Comparison of ENCODE assay signal across 12 cellular contexts in the genomic region with DNA sequence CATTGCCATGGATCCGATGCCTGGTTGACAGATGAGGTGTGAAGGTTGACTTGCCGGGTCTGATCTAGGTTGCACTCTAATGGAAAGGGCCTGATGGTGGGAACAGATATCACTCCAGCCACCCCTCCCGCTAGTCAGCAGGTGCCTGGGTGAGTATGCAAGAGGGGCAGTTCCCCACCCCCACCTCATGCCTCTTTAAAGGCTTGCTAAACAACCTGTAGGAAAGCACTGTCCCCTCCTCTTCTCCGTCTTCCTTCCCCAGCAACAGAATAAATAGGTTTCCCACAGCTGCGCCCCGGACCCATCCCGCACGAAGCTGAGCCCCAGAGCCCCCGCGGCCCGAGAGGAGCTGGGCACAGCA. TPM values are rescaled to one million over a fixed set of nuclear protein-coding genes. Genes with fewer than 3 reads are reported as not detected.
A peak's percentile ranks its signal among the peaks of the same experiment; 100 is the strongest.
DNase-seq lines count a peak whose midpoint lies in the region; ATAC-seq and TF ChIP-seq lines count a peak whose summit lies in the region.
"Had no signal": no experiment of that assay in that cellular context is flagged by ENCODE, and none has a peak within 500 bp of the region (broad histone marks: within the 10 kb centered on the region; RNA-seq: fewer than 3 reads in every experiment).

No MANE protein-coding gene starts in this region.

- peak overlapping the region; percentile 39 for H3K4me3 ChIP-seq in NT2/D1 (ENCODE audit: insufficient read length, low read depth)
- H3K4me3 ChIP-seq in spleen: peak overlapping the region in 7 of 8 donors; percentile 42 to 69 (median 48)

- 6 to 14% (median 8%) methylated on average over 11 of the region's 11 CpGs for WGBS in spleen, 5 donors

- TF ChIP-seq POLR2A in spleen (IDR thresholded peaks at IDR 0.05): no peak

- H3K36me3 ChIP-seq in NT2/D1 (ENCODE audit: insufficient read depth, insufficient read length, low read length) (no peaks in the 10 kb centered on the region), spleen (no peaks in the 10 kb centered on the region)

- DNase-seq in NCI-H2171 treated with DMSO at 0.1 percent for 48 hours (lab: John Stamatoyannopoulos, UW) (peak; percentile 32), NCI-H2171 (lab: John Stamatoyannopoulos, UW) (no peak), NT2/D1 (ENCODE audit: low read depth, low spot score) (no peak), iPS-NIHi11 (ENCODE audit: low spot score) (peak; percentile 30), spleen (no peak)
- DNase-seq: cerebellar nuclear complex, KBM-7, NCI-H510A treated with DMSO at 0.1 percent for 48 hours had no signal

- peaks cover 99% of the 10 kb centered on the region for H3K27me3 ChIP-seq in NT2/D1 (ENCODE audit: insufficient read depth, insufficient read length)
- H3K27me3 ChIP-seq in spleen (replicated peaks in 1 of 7): peaks cover 8 to 100% (median 70%) of the 10 kb centered on the region in 7 donors

- H3K9me3 ChIP-seq in NT2/D1 (ENCODE audit: insufficient read depth, low read length): no peaks in the 10 kb centered on the region
- H3K9me3 ChIP-seq in spleen: no peaks in the 10 kb centered on the region

- no peak overlapping the region for H3K9ac ChIP-seq in NT2/D1 (ENCODE audit: insufficient read length, low read depth)

- H3K4me1 ChIP-seq in NT2/D1 (ENCODE audit: insufficient read depth, insufficient read length) (peaks cover 23% of the 10 kb centered on the region), spleen (peaks cover 27 to 43% (median 38%) of the 10 kb centered on the region in 6 donors)

- TF ChIP-seq CTCF in spleen (IDR thresholded peaks at IDR 0.05 in 8 of 11, conservative IDR thresholded peaks at IDR 0.05 in 3 of 11): no peak

- intact Hi-C loops in spleen (cut with DNase I; ENCODE audit: low total_unique reads): no loop called here

- H3K27ac ChIP-seq in spleen: no peak overlapping the region

- ATAC-seq in HG03432 (IDR thresholded peaks at IDR 0.05; ENCODE audit: unreplicated experiment) (no peak), HG02759 (IDR thresholded peaks at IDR 0.05; ENCODE audit: unreplicated experiment) (no peak), GM21515 (IDR thresholded peaks at IDR 0.05; ENCODE audit: unreplicated experiment) (no peak)

RNA-seq across cellular contexts. Expression of gene TMEM132E, which starts 0.7 kb away (rescaled TPM):
- total RNA-seq in spleen: under 1 TPM; 0.09 to 0.79 (median 0.28) TPM
- under 1 TPM; 0.09 to 0.22 (median 0.17) TPM for polyA plus RNA-seq in spleen
- total RNA-seq: A172 had no signal

Comparison
In these comparisons a context has a peak if more than half of its experiments do, and no peak if none do; other contexts are left out.
1. DNase-seq: peak in NCI-H2171 treated with DMSO at 0.1 percent for 48 hours (single experiment) and iPS-NIHi11 (single experiment); none in NCI-H2171 (single experiment), NT2/D1 (single experiment) and spleen (single experiment).